In genomic region chrY:17050374-17050773, GRCh38 we compare ENCODE assay signal across 8 cellular contexts.
"Had no signal": no experiment of that assay in that cellular context is flagged by ENCODE, and none has a peak within 500 bp of the region (broad histone marks: within the 10 kb centered on the region; RNA-seq: fewer than 3 reads in every experiment).

No MANE protein-coding gene starts in this region.

- FAIRE-seq: G401.6, GM12878, GM12891, GM12892, GM18507, GM19239 had no signal

- ATAC-seq: GM12878 had no signal

- DNase-seq: GDM1, GF-D8 had no signal

- H3K4me3 ChIP-seq: GM12878 had no signal
